14 cellular contexts compared by ENCODE assay signal in the genomic region with DNA sequence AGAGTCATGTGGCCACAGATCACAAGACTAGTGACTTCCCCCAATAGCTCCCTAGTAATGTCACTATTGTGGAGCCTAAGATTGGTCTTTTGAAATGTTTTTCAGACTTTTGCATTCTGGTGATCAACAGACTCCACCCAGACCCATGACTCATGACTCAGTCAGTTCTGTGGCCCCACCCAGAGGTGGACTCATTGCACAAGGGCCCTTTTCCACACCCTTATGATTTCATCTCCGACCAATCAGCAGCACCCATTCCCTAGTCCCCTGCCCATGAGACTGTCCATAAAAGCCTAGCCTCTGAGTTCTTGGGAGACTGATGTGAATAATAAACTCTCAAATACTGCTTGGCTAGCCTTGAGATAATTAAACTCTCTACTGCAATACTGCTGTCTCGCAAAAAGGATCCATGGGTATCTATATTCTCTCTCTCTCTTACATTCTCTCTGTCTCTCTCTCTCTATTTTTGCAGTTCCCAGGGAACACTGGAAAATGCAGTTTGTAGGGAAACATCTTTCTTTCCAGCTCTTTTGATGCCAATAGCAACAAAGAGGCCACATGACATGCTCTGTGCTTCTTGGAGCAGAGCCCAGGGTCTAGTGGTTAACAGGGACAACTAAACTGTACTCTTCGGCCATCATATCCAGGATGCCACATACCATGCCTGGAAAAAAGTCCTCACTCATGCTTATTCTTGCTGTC.
DNase-seq lines count a peak whose midpoint lies in the region; ATAC-seq and TF ChIP-seq lines count a peak whose summit lies in the region.
"Had no signal": no experiment of that assay in that cellular context is flagged by ENCODE, and none has a peak within 500 bp of the region (broad histone marks: within the 10 kb centered on the region; RNA-seq: fewer than 3 reads in every experiment).

No MANE protein-coding gene starts in this region.

- H3K36me3 Mint-ChIP-seq in CD8-positive, alpha-beta T cell: no peaks in the 10 kb centered on the region

- H3K9me3 ChIP-seq in CD8-positive, alpha-beta T cell (ENCODE audit: low read length): no peaks in the 10 kb centered on the region

- POLR2A ChIA-PET in CD8-positive, alpha-beta T cell (lab: Charles Lee): no interaction called here

- no peaks in the 10 kb centered on the region for H3K27me3 ChIP-seq in brain microvascular endothelial cell (replicated peaks)
- no peaks in the 10 kb centered on the region for H3K27me3 ChIP-seq in CD8-positive, alpha-beta T cell (ENCODE audit: insufficient read depth, low read length)
- H3K27me3 ChIP-seq: BLaER1 treated with 17β-estradiol and CSF1 and Interleukin-3, amounts not matched to agents 10 nM and 100 nM had no signal

- H3K36me3 ChIP-seq in brain microvascular endothelial cell (replicated peaks): no peaks in the 10 kb centered on the region
- no peaks in the 10 kb centered on the region for H3K36me3 ChIP-seq in CD8-positive, alpha-beta T cell (ENCODE audit: insufficient read depth, low read length)

- no peak for ATAC-seq in GM18517 (IDR thresholded peaks at IDR 0.05; ENCODE audit: unreplicated experiment)
- no peak for ATAC-seq in CD8-positive, alpha-beta T cell
- ATAC-seq: activated T-helper 17 cell treated with anti-CD3 and anti-CD28 coated beads, Interleukin-2, amount 50 U/mL, for 72 hours had no signal

- peak overlapping the region; percentile 89 for H3K27ac ChIP-seq in brain microvascular endothelial cell
- H3K27ac ChIP-seq in CD8-positive, alpha-beta T cell (ENCODE audit: low read depth, low read length): no peak overlapping the region

- no peak overlapping the region for H3K4me3 Mint-ChIP-seq in CD8-positive, alpha-beta T cell
- H3K4me3 Mint-ChIP-seq: activated T-helper 17 cell treated with anti-CD3 and anti-CD28 coated beads, Interleukin-2, amount 50 U/mL, for 72 hours had no signal

- in situ Hi-C loops in brain microvascular endothelial cell (cut with HindIII; ENCODE audit: low pct_ligation_motif_present, low sequenced_read_pairs): no loop called here

- H3K4me3 ChIP-seq in AG10803 (ENCODE audit: low read length) (no peak overlapping the region), brain microvascular endothelial cell (ENCODE audit: low read depth, low read length) (no peak overlapping the region)
- no peak overlapping the region for H3K4me3 ChIP-seq in CD8-positive, alpha-beta T cell (ENCODE audit: low read depth, low read length)
- H3K4me3 ChIP-seq: lung had no signal

- DNase-seq in AG10803 (ENCODE audit: low read depth) (peak; percentile 25), M059J (ENCODE audit: low read depth) (peak; percentile 22), brain microvascular endothelial cell (peak; percentile 87), iris pigment epithelial cell (ENCODE audit: low read depth) (peak; percentile 66)
- DNase-seq in stimulated activated naive CD4-positive, alpha-beta T cell treated with Interleukin-2 at 50 U/mL for 16 hours (lab: John Stamatoyannopoulos, UW): no peak
- DNase-seq in activated naive CD4-positive, alpha-beta T cell (lab: John Stamatoyannopoulos, UW): no peak
- DNase-seq in CD8-positive, alpha-beta T cell: no peak
- DNase-seq: activated CD4-positive, alpha-beta T cell treated with anti-CD3 and anti-CD28 coated beads, Interleukin-2, amount 50 U/mL, for 1 hour; cerebellar nuclear complex; NCI-H1694 treated with DMSO at 0.1 percent for 48 hours had no signal

- TF ChIP-seq CTCF in AG10803 (conservative IDR thresholded peaks at IDR 0.05; ENCODE audit: low read length) (no peak), brain microvascular endothelial cell (IDR thresholded peaks at IDR 0.05; ENCODE audit: low read depth, low read length, missing control alignments) (no peak)
- no peak for TF ChIP-seq CTCF in CD8-positive, alpha-beta T cell (IDR thresholded peaks at IDR 0.05)

- no peaks in the 10 kb centered on the region for H3K4me1 ChIP-seq in CD8-positive, alpha-beta T cell (ENCODE audit: insufficient read depth, low read length)

- no peaks in the 10 kb centered on the region for H3K4me1 Mint-ChIP-seq in CD8-positive, alpha-beta T cell (ENCODE audit: low read depth)
- H3K4me1 Mint-ChIP-seq: activated T-helper 17 cell treated with anti-CD3 and anti-CD28 coated beads, Interleukin-2, amount 50 U/mL, for 72 hours had no signal

- intact Hi-C loops in CD8-positive, alpha-beta T cell (cut with DNase I, micrococcal nuclease): no loop called here

- peaks cover 11% of the 10 kb centered on the region for H3K9me3 Mint-ChIP-seq in CD8-positive, alpha-beta T cell

- H3K27me3 Mint-ChIP-seq in CD8-positive, alpha-beta T cell (ENCODE audit: low read depth): peaks cover 5% of the 10 kb centered on the region

- CTCF ChIA-PET in CD8-positive, alpha-beta T cell (lab: Charles Lee): no interaction called here

- no peak overlapping the region for H3K27ac Mint-ChIP-seq in CD8-positive, alpha-beta T cell
- H3K27ac Mint-ChIP-seq: activated T-helper 17 cell treated with anti-CD3 and anti-CD28 coated beads, Interleukin-2, amount 50 U/mL, for 72 hours had no signal

Comparison
In these comparisons a context has a peak if more than half of its experiments do, and no peak if none do; other contexts are left out.
1. DNase-seq: peak in AG10803 (single experiment), M059J (single experiment), brain microvascular endothelial cell (single experiment) and iris pigment epithelial cell (single experiment); none in stimulated activated naive CD4-positive, alpha-beta T cell treated with Interleukin-2 at 50 U/mL for 16 hours (single experiment), activated naive CD4-positive, alpha-beta T cell (0 of 4) and CD8-positive, alpha-beta T cell (0 of 7).